ENCODE assay signal across 16 cellular contexts in genomic region chr16:2284001-2284770, GRCh38.
"Had no signal": no experiment of that assay in that cellular context is flagged by ENCODE, and none has a peak within 500 bp of the region (broad histone marks: within the 10 kb centered on the region; RNA-seq: fewer than 3 reads in every experiment).

No MANE protein-coding gene starts in this region.

- H3K9me3 ChIP-seq: prostate gland, tibial artery had no signal

- H3K27ac ChIP-seq: prostate gland, tibial artery had no signal

- H3K9me3 Mint-ChIP-seq: activated CD4-positive, alpha-beta memory T cell treated with anti-CD3 and anti-CD28 coated beads for 36 hours; activated naive CD8-positive, alpha-beta T cell treated with anti-CD3 and anti-CD28 coated beads for 36 hours; stimulated activated naive CD8-positive, alpha-beta T cell treated with anti-CD3 and anti-CD28 coated beads, Interleukin-15, Interleukin-2, amounts not matched to agents 100 ng/mL and 50 ng/mL, for 24 hours had no signal

- H3K4me3 Mint-ChIP-seq: activated CD4-positive, alpha-beta memory T cell treated with anti-CD3 and anti-CD28 coated beads for 36 hours; activated naive CD8-positive, alpha-beta T cell treated with anti-CD3 and anti-CD28 coated beads for 36 hours; stimulated activated naive CD8-positive, alpha-beta T cell treated with anti-CD3 and anti-CD28 coated beads, Interleukin-15, Interleukin-2, amounts not matched to agents 100 ng/mL and 50 ng/mL, for 24 hours had no signal

- H3K27me3 Mint-ChIP-seq: activated CD4-positive, alpha-beta memory T cell treated with anti-CD3 and anti-CD28 coated beads for 36 hours; activated naive CD8-positive, alpha-beta T cell treated with anti-CD3 and anti-CD28 coated beads for 36 hours; stimulated activated naive CD8-positive, alpha-beta T cell treated with anti-CD3 and anti-CD28 coated beads, Interleukin-15, Interleukin-2, amounts not matched to agents 100 ng/mL and 50 ng/mL, for 24 hours had no signal

- H3K4me3 ChIP-seq: prostate gland, tibial artery had no signal

- H3K4me1 Mint-ChIP-seq: activated naive CD8-positive, alpha-beta T cell treated with anti-CD3 and anti-CD28 coated beads for 36 hours had no signal

- ATAC-seq: left ventricle myocardium superior had no signal

- H3K36me3 ChIP-seq: prostate gland had no signal

- H3K27me3 ChIP-seq: tibial artery had no signal

- DNase-seq: activated CD4-positive, alpha-beta memory T cell treated with anti-CD3 and anti-CD28 coated beads for 36 hours; activated CD4-positive, alpha-beta T cell treated with anti-CD3 and anti-CD28 coated beads for 4 hours; activated CD4-positive, CD25-positive, alpha-beta regulatory T cell; activated naive CD4-positive, alpha-beta T cell treated with Interleukin-2 at 50 U/mL for 16 hours; activated naive CD8-positive, alpha-beta T cell treated with anti-CD3 and anti-CD28 coated beads for 36 hours; activated T-cell treated with anti-CD3 and anti-CD28 coated beads, Interleukin-2, amount 50 U/mL, for 48 hours; cerebellar nuclear complex; foreskin fibroblast; hippocampal formation; left ventricle myocardium superior; stimulated activated CD4-positive, alpha-beta T cell treated with anti-CD3 and anti-CD28 coated beads, Interleukin-12 subunit alpha, Interleukin-12 subunit beta, amount 100 ng/mL, for 4 hours; stimulated activated CD4-positive, alpha-beta T cell treated with anti-CD3 and anti-CD28 coated beads, Interleukin-4, amount 100 ng/mL, for 4 hours; T-helper 1 cell; tibial artery had no signal

- H3K27ac Mint-ChIP-seq: activated CD4-positive, alpha-beta memory T cell treated with anti-CD3 and anti-CD28 coated beads for 36 hours; activated naive CD8-positive, alpha-beta T cell treated with anti-CD3 and anti-CD28 coated beads for 36 hours; stimulated activated naive CD8-positive, alpha-beta T cell treated with anti-CD3 and anti-CD28 coated beads, Interleukin-15, Interleukin-2, amounts not matched to agents 100 ng/mL and 50 ng/mL, for 24 hours had no signal

- H3K4me1 ChIP-seq: prostate gland, tibial artery had no signal
